22 cellular contexts compared by ENCODE assay signal in genomic region chr17:32692179-32692578, GRCh38.
DNase-seq lines count a peak whose midpoint lies in the region; ATAC-seq, FAIRE-seq and TF ChIP-seq lines count a peak whose summit lies in the region.
"Had no signal": no experiment of that assay in that cellular context is flagged by ENCODE, and none has a peak within 500 bp of the region (broad histone marks: within the 10 kb centered on the region; RNA-seq: fewer than 3 reads in every experiment).

No MANE protein-coding gene starts in this region.

- peak overlapping the region; percentile 61 to 78 for H3K27ac Mint-ChIP-seq in natural killer cell
- no peak overlapping the region for H3K27ac Mint-ChIP-seq in natural killer cell treated with Interleukin-12 subunit alpha and Interleukin-12 subunit beta and Interleukin-15 and Interleukin-18, amount 100 ng/mL, for 72 hours
- H3K27ac Mint-ChIP-seq: CD4-positive, alpha-beta memory T cell; GM23338; H9 had no signal

- no peaks in the 10 kb centered on the region for H3K36me3 Mint-ChIP-seq in natural killer cell
- no peaks in the 10 kb centered on the region for H3K36me3 Mint-ChIP-seq in natural killer cell treated with Interleukin-12 subunit alpha and Interleukin-12 subunit beta and Interleukin-15 and Interleukin-18, amount 100 ng/mL, for 72 hours

- POLR2A ChIA-PET in K562 (lab: Yijun Ruan, JAX) = no interaction called here

- TF ChIP-seq CTCF in natural killer cell (IDR thresholded peaks at IDR 0.05) (no peak), K562 (IDR thresholded peaks at IDR 0.05 in 2 of 3, conservative IDR thresholded peaks at IDR 0.05 in 1 of 3; ENCODE audit: insufficient read depth in 2 of 3, low read depth in 1 of 3, low read length in 3 of 3) (no peak), neural cell (IDR thresholded peaks at IDR 0.05; ENCODE audit: poor library complexity, severe bottlenecking) (no peak), right atrium auricular region (IDR thresholded peaks at IDR 0.05) (no peak)

- FAIRE-seq in K562 (lab: Jason Lieb, UNC) = peak; percentile 40
- FAIRE-seq: A204.1, G401.6, GM19239 had no signal

- H3F3A ChIP-seq in neural cell (ENCODE audit: insufficient read depth, low read length, poor library complexity, severe bottlenecking) = peaks cover 3% of the 10 kb centered on the region

- H3K79me2 ChIP-seq in K562 (ENCODE audit: control insufficient read depth, insufficient read depth, low read length) (no peaks in the 10 kb centered on the region), neural cell (replicated peaks; ENCODE audit: insufficient read depth, low read length) (no peaks in the 10 kb centered on the region)

- H3K9me1 ChIP-seq in K562 (ENCODE audit: control insufficient read depth, insufficient read depth, low read length) = no peaks in the 10 kb centered on the region

- WGBS in K562 (ENCODE audit: insufficient coverage, low coverage, missing lambda C conversion rate) = 67% methylated on average over 2 of the region's 2 CpGs

- BruUV-seq in K562 (replicated peaks; lab: Mats Ljungman, UMichigan) = no TSS peak

- H3K4me1 Mint-ChIP-seq in natural killer cell = peaks cover 21 to 33% of the 10 kb centered on the region in 2 donors
- peaks cover 0 to 5% of the 10 kb centered on the region in 2 donors for H3K4me1 Mint-ChIP-seq in natural killer cell treated with Interleukin-12 subunit alpha and Interleukin-12 subunit beta and Interleukin-15 and Interleukin-18, amount 100 ng/mL, for 72 hours (ENCODE audit: low read depth in 2 of 2)
- H3K4me1 Mint-ChIP-seq: GM23338 had no signal

- H2AFZ ChIP-seq in K562 (ENCODE audit: low read depth, low read length) (no peak overlapping the region), neural cell (ENCODE audit: low read depth, low read length) (no peak overlapping the region)
- H2AFZ ChIP-seq: GM23338 had no signal

- H3K9ac ChIP-seq in K562 (ENCODE audit: insufficient read depth in 1 of 2, low read depth in 2 of 2, low read length in 2 of 2) (no peak overlapping the region), neural cell (ENCODE audit: low read length) (peak overlapping the region; percentile 56)

- H3K4me1 ChIP-seq in K562 (replicated peaks in 1 of 2; ENCODE audit: control insufficient read depth in 2 of 2, insufficient read depth in 2 of 2, low read length in 2 of 2) (no peaks in the 10 kb centered on the region), right atrium auricular region (no peaks in the 10 kb centered on the region)
- H3K4me1 ChIP-seq: Caco-2 had no signal

- H3K4me2 ChIP-seq in K562 (ENCODE audit: insufficient read depth, low read length) = no peak overlapping the region
- peak overlapping the region; percentile 3 for H3K4me2 ChIP-seq in neural cell (ENCODE audit: low read length)
- H3K4me2 ChIP-seq: GM23338 had no signal

- DNase-seq in natural killer cell = no peak
- no peak for DNase-seq in natural killer cell treated with Interleukin-12 subunit alpha and Interleukin-12 subunit beta and Interleukin-15 and Interleukin-18, amount 100 ng/mL, for 72 hours (ENCODE audit: low spot score)
- DNase-seq in K562 (ENCODE audit: extremely low read depth in 1 of 4, low spot score in 3 of 4) = no peak
- DNase-seq in dedifferentiated amniotic fluid mesenchymal stem cell (ENCODE audit: extremely low spot score) = peak; percentile 9
- no peak for DNase-seq in right atrium auricular region (ENCODE audit: low spot score)
- no peak for DNase-seq in T-helper 9 cell
- DNase-seq: ACHN; AML-193; C1 segment of cervical spinal cord; Caco-2; CD4-positive, alpha-beta memory T cell; DMS153; DND-41; H9 had no signal

- TF ChIP-seq POLR2A in K562 (conservative IDR thresholded peaks at IDR 0.05) = no peak

- H3K9me2 ChIP-seq in neural cell (ENCODE audit: insufficient read depth, low read length) = no peaks in the 10 kb centered on the region

- H3K4me3 ChIP-seq in K562 (no peak overlapping the region), neural cell (ENCODE audit: low read length) (peak overlapping the region; percentile 46), right atrium auricular region (no peak overlapping the region)
- H3K4me3 ChIP-seq: GM23338 had no signal

- no peak for TF ChIP-seq RAD21 in K562 (CRISPR knock-in tag; conservative IDR thresholded peaks at IDR 0.05 in 1 of 2, IDR thresholded peaks at IDR 0.05 in 1 of 2)
- TF ChIP-seq RAD21 in neural cell (conservative IDR thresholded peaks at IDR 0.05) = no peak

- no peaks in the 10 kb centered on the region for H3K27me3 Mint-ChIP-seq in natural killer cell (ENCODE audit: low read depth in 2 of 2)
- H3K27me3 Mint-ChIP-seq in natural killer cell treated with Interleukin-12 subunit alpha and Interleukin-12 subunit beta and Interleukin-15 and Interleukin-18, amount 100 ng/mL, for 72 hours = no peaks in the 10 kb centered on the region
- H3K27me3 Mint-ChIP-seq: CD4-positive, alpha-beta memory T cell had no signal

- no peaks in the 10 kb centered on the region for H3K9me3 ChIP-seq in K562 (replicated peaks; ENCODE audit: control insufficient read depth, insufficient read depth, low read depth, low read length)
- no peaks in the 10 kb centered on the region for H3K9me3 ChIP-seq in neural cell (ENCODE audit: low read length)
- H3K9me3 ChIP-seq in right atrium auricular region = no peaks in the 10 kb centered on the region

- no peak overlapping the region for H3K27ac ChIP-seq in K562 (ENCODE audit: extremely low read depth, low read depth, low read length)
- H3K27ac ChIP-seq in neural cell (ENCODE audit: low read length) = peak overlapping the region; percentile 95
- no peak overlapping the region for H3K27ac ChIP-seq in right atrium auricular region
- H3K27ac ChIP-seq: 22Rv1 had no signal

- ATAC-seq in natural killer cell (peak; percentile 53 to 81 (median 54)), K562 (no peak), HG03108 (IDR thresholded peaks at IDR 0.05; ENCODE audit: unreplicated experiment) (no peak)
- no peak for ATAC-seq in natural killer cell treated with Interleukin-12 subunit alpha and Interleukin-12 subunit beta and Interleukin-15 and Interleukin-18, amount 100 ng/mL, for 72 hours
- ATAC-seq: GM23338, HCT116 had no signal

- H3K36me3 ChIP-seq in K562 (ENCODE audit: control insufficient read depth, insufficient read depth, low read length) (0 out of 3 replicates have a peak, but pooled peaks cover 2% of the 10 kb centered on the region), neural cell (ENCODE audit: insufficient read depth, low read length) (no peaks in the 10 kb centered on the region), right atrium auricular region (no peaks in the 10 kb centered on the region)

- intact Hi-C loops in natural killer cell (cut with micrococcal nuclease) (no loop called here), K562 (cut with micrococcal nuclease) (no loop called here)

- CTCF ChIA-PET in K562 (lab: Yijun Ruan, JAX; ENCODE audit: low intra/inter-chr PET ratio) = no interaction called here

- H4K20me1 ChIP-seq in K562 (replicated peaks; ENCODE audit: control insufficient read depth, insufficient read depth, low read length) (no peaks in the 10 kb centered on the region), neural cell (ENCODE audit: insufficient read depth) (no peaks in the 10 kb centered on the region)

- no peak for TF ChIP-seq EP300 in K562 (IDR thresholded peaks at IDR 0.05; ENCODE audit: low read length)
- no peak for TF ChIP-seq EP300 in neural cell (conservative IDR thresholded peaks at IDR 0.05; ENCODE audit: poor library complexity, severe bottlenecking)

- peak overlapping the region; percentile 21 for H3K4me3 Mint-ChIP-seq in natural killer cell
- no peak overlapping the region for H3K4me3 Mint-ChIP-seq in natural killer cell treated with Interleukin-12 subunit alpha and Interleukin-12 subunit beta and Interleukin-15 and Interleukin-18, amount 100 ng/mL, for 72 hours
- H3K4me3 Mint-ChIP-seq: CD4-positive, alpha-beta memory T cell; GM23338; H9 had no signal

- H3K27me3 ChIP-seq in K562 (ENCODE audit: control insufficient read depth in 2 of 2, insufficient read depth in 2 of 2, low read length in 2 of 2) (no peaks in the 10 kb centered on the region), neural cell (ENCODE audit: insufficient read depth, low read depth, low read length) (no peaks in the 10 kb centered on the region), right atrium auricular region (no peaks in the 10 kb centered on the region)

- in situ Hi-C loops in K562 (cut with MboI) = no loop called here

- no peaks in the 10 kb centered on the region for H3K9me3 Mint-ChIP-seq in natural killer cell
- H3K9me3 Mint-ChIP-seq in natural killer cell treated with Interleukin-12 subunit alpha and Interleukin-12 subunit beta and Interleukin-15 and Interleukin-18, amount 100 ng/mL, for 72 hours = no peaks in the 10 kb centered on the region
- H3K9me3 Mint-ChIP-seq: CD4-positive, alpha-beta memory T cell had no signal

TF ChIP-seq in K562, 482 proteins besides CTCF, POLR2A, EP300 and RAD21:
- TF ChIP-seq SRSF9 (IDR thresholded peaks at IDR 0.05; ENCODE audit: borderline replicate concordance, low read depth, low read length) = no peak
- no peak for TF ChIP-seq JUND (IDR thresholded peaks at IDR 0.05; ENCODE audit: borderline replicate concordance, low read depth, low read length)
- TF ChIP-seq JUND (tag; IDR thresholded peaks at IDR 0.05; ENCODE audit: borderline replicate concordance, low read depth, low read length) = no peak
- no peak for TF ChIP-seq BRF1 (IDR thresholded peaks at IDR 0.05; ENCODE audit: borderline replicate concordance, extremely low read depth, insufficient read length)
- no peak for TF ChIP-seq PML (IDR thresholded peaks at IDR 0.05; ENCODE audit: low read length)
- TF ChIP-seq ARID1B (IDR thresholded peaks at IDR 0.05) = no peak
- no peak for TF ChIP-seq MTA1 (IDR thresholded peaks at IDR 0.05; ENCODE audit: borderline replicate concordance)

TF ChIP-seq in neural cell, 6 proteins besides CTCF, POLR2A, EP300 and RAD21:
- TF ChIP-seq MXI1 (conservative IDR thresholded peaks at IDR 0.05; ENCODE audit: poor library complexity, severe bottlenecking) (no peak), POLR2AphosphoS5 (IDR thresholded peaks at IDR 0.05) (no peak)

Comparison
In these comparisons a context has a peak if more than half of its experiments do, and no peak if none do; other contexts are left out.
1. ATAC-seq: peak in natural killer cell (3 of 3); none in natural killer cell treated with Interleukin-12 subunit alpha and Interleukin-12 subunit beta and Interleukin-15 and Interleukin-18, amount 100 ng/mL, for 72 hours (0 of 2), K562 (single experiment) and HG03108 (single experiment).
2. H3K27ac Mint-ChIP-seq: peak in natural killer cell (2 of 2); none in natural killer cell treated with Interleukin-12 subunit alpha and Interleukin-12 subunit beta and Interleukin-15 and Interleukin-18, amount 100 ng/mL, for 72 hours (0 of 2).